In the genomic region with DNA sequence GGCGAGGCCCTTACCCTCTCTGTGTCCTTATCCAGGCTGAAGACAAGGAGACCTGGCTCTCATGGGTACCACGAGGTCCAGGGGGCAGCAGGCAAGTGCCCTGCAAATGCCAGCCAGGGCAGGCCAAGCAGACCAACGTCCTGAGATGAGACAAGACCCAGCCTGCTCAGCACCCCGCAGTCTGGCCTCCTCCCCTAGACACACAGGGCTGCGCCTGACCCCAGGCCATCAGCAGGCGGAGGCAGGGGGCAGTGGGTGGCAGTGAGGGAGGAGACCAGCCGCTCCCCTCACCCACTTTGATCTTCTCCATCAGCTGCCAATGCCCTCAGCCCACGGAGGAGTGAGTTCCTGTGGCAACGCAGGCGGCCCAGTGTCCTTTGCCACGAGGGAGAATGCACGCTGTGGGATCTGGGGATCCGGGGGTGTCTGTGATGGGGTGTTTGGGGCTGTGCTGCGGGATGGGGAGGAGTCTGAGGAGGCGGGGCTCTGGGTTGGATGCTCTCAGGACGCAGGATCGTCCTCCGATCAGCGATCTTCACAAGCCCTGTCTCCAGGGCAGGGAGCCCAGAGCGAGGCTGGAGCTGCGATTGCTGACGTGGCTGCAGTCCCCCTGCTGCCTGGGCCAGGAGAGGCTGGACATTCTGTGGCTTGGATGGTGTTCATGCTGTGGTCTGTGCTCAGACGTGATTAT, we compare ENCODE assay signal across 13 cellular contexts. TPM values are rescaled to one million over a fixed set of nuclear protein-coding genes. Genes with fewer than 3 reads are reported as not detected.
DNase-seq lines count a peak whose midpoint lies in the region; ATAC-seq and TF ChIP-seq lines count a peak whose summit lies in the region.
"Had no signal": no experiment of that assay in that cellular context is flagged by ENCODE, and none has a peak within 500 bp of the region (broad histone marks: within the 10 kb centered on the region; RNA-seq: fewer than 3 reads in every experiment).

No MANE protein-coding gene starts in this region.

- intact Hi-C loops in uterus (cut with DNase I; ENCODE audit: low total_unique reads) = loop anchor here (5.0 kb wide), 1 partner anchor 113 kb away; no protein-coding TSS in a partner anchor

- in situ Hi-C loops in astrocyte of the spinal cord (cut with HindIII; ENCODE audit: low sequenced_read_pairs) = no loop called here

- H3K9ac ChIP-seq in Karpas-422 (ENCODE audit: low read length) = no peak overlapping the region

- H3K9me3 Mint-ChIP-seq in activated naive CD4-positive, alpha-beta T cell treated with anti-CD3 and anti-CD28 coated beads, Interleukin-2, amount 50 U/mL, for 24 hours = no peaks in the 10 kb centered on the region
- H3K9me3 Mint-ChIP-seq in activated naive CD4-positive, alpha-beta T cell treated with anti-CD3 and anti-CD28 coated beads, Interleukin-2, amount 50 U/mL, for 72 hours = no peaks in the 10 kb centered on the region

- no peaks in the 10 kb centered on the region for H3K36me3 Mint-ChIP-seq in activated naive CD4-positive, alpha-beta T cell treated with anti-CD3 and anti-CD28 coated beads, Interleukin-2, amount 50 U/mL, for 24 hours
- H3K36me3 Mint-ChIP-seq in activated naive CD4-positive, alpha-beta T cell treated with anti-CD3 and anti-CD28 coated beads, Interleukin-2, amount 50 U/mL, for 72 hours = no peaks in the 10 kb centered on the region

- ATAC-seq in activated naive CD4-positive, alpha-beta T cell treated with anti-CD3 and anti-CD28 coated beads, Interleukin-2, amount 50 U/mL, for 72 hours = no peak

- no peaks in the 10 kb centered on the region for H3K4me1 Mint-ChIP-seq in activated naive CD4-positive, alpha-beta T cell treated with anti-CD3 and anti-CD28 coated beads, Interleukin-2, amount 50 U/mL, for 24 hours

- H3K27me3 Mint-ChIP-seq in activated naive CD4-positive, alpha-beta T cell treated with anti-CD3 and anti-CD28 coated beads, Interleukin-2, amount 50 U/mL, for 24 hours = no peaks in the 10 kb centered on the region

- H3K27me3 ChIP-seq in uterus (no peaks in the 10 kb centered on the region), Karpas-422 (ENCODE audit: low read length) (no peaks in the 10 kb centered on the region)

- H3K4me1 ChIP-seq in uterus = peaks cover 6 to 24% of the 10 kb centered on the region in 2 donors
- H3K4me1 ChIP-seq in Karpas-422 (ENCODE audit: low read length) = peaks cover 12% of the 10 kb centered on the region

- peak; percentile 6 for TF ChIP-seq CTCF in astrocyte of the spinal cord (IDR thresholded peaks at IDR 0.05; ENCODE audit: low read depth, low read length)
- peak in 2 of 4 experiments; percentile 10 to 22 for TF ChIP-seq CTCF in uterus (IDR thresholded peaks at IDR 0.05)

- H3K4me3 Mint-ChIP-seq in activated naive CD4-positive, alpha-beta T cell treated with anti-CD3 and anti-CD28 coated beads, Interleukin-2, amount 50 U/mL, for 24 hours = no peak overlapping the region

- H4K20me1 ChIP-seq in Karpas-422 (ENCODE audit: insufficient read depth, low read depth, low read length) = no peaks in the 10 kb centered on the region

- peak overlapping the region; percentile 58 to 82 for H3K27ac ChIP-seq in uterus
- H3K27ac ChIP-seq in Karpas-422 (ENCODE audit: low read length) = no peak overlapping the region

- H3K9me3 ChIP-seq in uterus = no peaks in the 10 kb centered on the region
- H3K9me3 ChIP-seq in Karpas-422 (ENCODE audit: low read length) = no peaks in the 10 kb centered on the region

- H3K79me2 ChIP-seq in Karpas-422 (ENCODE audit: low read length) = no peaks in the 10 kb centered on the region

- DNase-seq in activated naive CD4-positive, alpha-beta T cell treated with anti-CD3 and anti-CD28 coated beads, Interleukin-2, amount 50 U/mL, for 72 hours (ENCODE audit: low spot score in 2 of 2) = no peak
- DNase-seq in astrocyte of the spinal cord (ENCODE audit: low read depth, low spot score) = peak; percentile 82
- DNase-seq in hepatic stellate cell (ENCODE audit: low spot score) = peak; percentile 71
- DNase-seq in uterus = peak; percentile 73 to 81
- DNase-seq in foreskin melanocyte = no peak
- no peak for DNase-seq in Karpas-422
- DNase-seq in amygdala (lab: John Stamatoyannopoulos, UW) = no peak
- DNase-seq: activated CD4-positive, alpha-beta T cell treated with anti-CD3 and anti-CD28 coated beads, Interleukin-2, amount 50 U/mL, for 48 hours; DMS79; NCI-H1436 treated with DMSO at 0.1 percent for 48 hours had no signal

- H3K9me2 ChIP-seq in Karpas-422 (replicated peaks; ENCODE audit: insufficient read depth, low read length) = no peaks in the 10 kb centered on the region

- no peak overlapping the region for H3K4me2 ChIP-seq in Karpas-422 (ENCODE audit: low read depth, low read length, poor library complexity, severe bottlenecking)

- H3K4me3 ChIP-seq in astrocyte of the spinal cord (ENCODE audit: low read depth, low read length) (no peak overlapping the region), uterus (no peak overlapping the region), Karpas-422 (ENCODE audit: low read length) (no peak overlapping the region)
- H3K4me3 ChIP-seq: lung had no signal

- no peaks in the 10 kb centered on the region for H3K36me3 ChIP-seq in uterus
- H3K36me3 ChIP-seq in Karpas-422 (ENCODE audit: insufficient read depth, low read length) = no peaks in the 10 kb centered on the region

- H2AFZ ChIP-seq in Karpas-422 (ENCODE audit: low read length) = no peak overlapping the region

- peak overlapping the region; percentile 23 for H3K27ac Mint-ChIP-seq in activated naive CD4-positive, alpha-beta T cell treated with anti-CD3 and anti-CD28 coated beads, Interleukin-2, amount 50 U/mL, for 24 hours
- no peak overlapping the region for H3K27ac Mint-ChIP-seq in activated naive CD4-positive, alpha-beta T cell treated with anti-CD3 and anti-CD28 coated beads, Interleukin-2, amount 50 U/mL, for 72 hours
- H3K27ac Mint-ChIP-seq: progenitor cell of endocrine pancreas had no signal

- TF ChIP-seq POLR2A in uterus (IDR thresholded peaks at IDR 0.05) = no peak

RNA-seq across cellular contexts. Expression of a gene that starts 30.5 kb away (rescaled TPM):
- total RNA-seq in activated naive CD4-positive, alpha-beta T cell treated with anti-CD3 and anti-CD28 coated beads, Interleukin-2, amount 50 U/mL, for 72 hours = 10 to 100 TPM; 10.8 to 13.1 TPM
- 10 to 100 TPM in 2 of 4 donors, 1 to 10 TPM in 2; 1.8 to 24.8 (median 14.0) TPM for total RNA-seq in uterus
- 18.3 and 23.5 TPM in 2 replicates for total RNA-seq in Karpas-422 (2014; rRNA removed; shearing (Covaris generic); ENCODE audit: low replicate concordance)

Comparison
In these comparisons a context has a peak if more than half of its experiments do, and no peak if none do; other contexts are left out.
1. DNase-seq: peak in astrocyte of the spinal cord (single experiment), hepatic stellate cell (single experiment) and uterus (2 of 2); none in activated naive CD4-positive, alpha-beta T cell treated with anti-CD3 and anti-CD28 coated beads, Interleukin-2, amount 50 U/mL, for 72 hours (0 of 2), foreskin melanocyte (single experiment), Karpas-422 (single experiment) and amygdala (0 of 56).